Comparison of ENCODE assay signal across 9 cellular contexts in genomic region chr3:184316792-184317191, GRCh38. TPM values are rescaled to one million over a fixed set of nuclear protein-coding genes. Genes with fewer than 3 reads are reported as not detected.
DNase-seq lines count a peak whose midpoint lies in the region; ATAC-seq, FAIRE-seq and TF ChIP-seq lines count a peak whose summit lies in the region.
"Had no signal": no experiment of that assay in that cellular context is flagged by ENCODE, and none has a peak within 500 bp of the region (broad histone marks: within the 10 kb centered on the region; RNA-seq: fewer than 3 reads in every experiment).

No MANE protein-coding gene starts in this region.

- H3K27ac ChIP-seq in breast epithelium (peak overlapping the region; percentile 95 to 99), muscle layer of duodenum (ENCODE audit: low read length) (peak overlapping the region; percentile 89)

- no peak for FAIRE-seq in D721Med (lab: Jason Lieb, UNC)

- H3K4me1 Mint-ChIP-seq in IgD-negative memory B cell = peaks cover 19 to 23% (median 22%) of the 10 kb centered on the region in 3 donors

- no peak for ATAC-seq in HG03442 (IDR thresholded peaks at IDR 0.05; ENCODE audit: unreplicated experiment)

- TF ChIP-seq POLR2A in breast epithelium (IDR thresholded peaks at IDR 0.05) = no peak

- DNase-seq in AG09309 (ENCODE audit: low read depth) = no peak
- no peak for DNase-seq in breast epithelium (ENCODE audit: low spot score in 2 of 2)
- DNase-seq in D721Med (ENCODE audit: insufficient read length, low spot score) = no peak
- no peak for DNase-seq in GOT3 (lab: John Stamatoyannopoulos, UW)
- DNase-seq in activated gamma-delta T cell treated with Interleukin-2 at 50 U/mL for 16 hours = no peak
- DNase-seq: activated CD4-positive, alpha-beta T cell treated with anti-CD3 and anti-CD28 coated beads for 4 hours had no signal

- H3K36me3 Mint-ChIP-seq in IgD-negative memory B cell = no peaks in the 10 kb centered on the region

- H3K4me3 Mint-ChIP-seq in IgD-negative memory B cell = peak overlapping the region in 3 of 4 donors; percentile 68 to 93 (median 80)

- H3K9me3 Mint-ChIP-seq in IgD-negative memory B cell = no peaks in the 10 kb centered on the region

- TF ChIP-seq CTCF in AG09309 (IDR thresholded peaks at IDR 0.05; ENCODE audit: control insufficient read depth, insufficient read depth, low read depth, low read length, missing control alignments) (no peak), breast epithelium (IDR thresholded peaks at IDR 0.05) (no peak), D721Med (IDR thresholded peaks at IDR 0.05; ENCODE audit: insufficient read depth, missing control alignments) (no peak)

- H3K36me3 ChIP-seq in breast epithelium (no peaks in the 10 kb centered on the region), muscle layer of duodenum (ENCODE audit: control insufficient read depth in 1 of 2, insufficient read depth in 2 of 2, low read length in 2 of 2) (peaks cover 25 to 44% of the 10 kb centered on the region in 2 donors)

- intact Hi-C loops in breast epithelium (cut with DNase I; ENCODE audit: low total_unique reads) = loop anchor here (10.0 kb wide), 1 partner anchor 1522 kb away; the partner anchor contains the start of gene ATP11B

- H3K4me1 ChIP-seq in breast epithelium (peaks cover 11 to 37% of the 10 kb centered on the region in 2 donors), muscle layer of duodenum (ENCODE audit: control insufficient read depth in 1 of 2, insufficient read depth in 2 of 2, low read length in 2 of 2) (peaks cover 24 to 51% of the 10 kb centered on the region in 2 donors)

- H3K27me3 Mint-ChIP-seq in IgD-negative memory B cell = no peaks in the 10 kb centered on the region

- H3K9me3 ChIP-seq in breast epithelium = no peaks in the 10 kb centered on the region
- H3K9me3 ChIP-seq in muscle layer of duodenum (ENCODE audit: control insufficient read depth in 1 of 2, low read length in 2 of 2) = no peaks in the 10 kb centered on the region

- H3K4me3 ChIP-seq in AG09309 (ENCODE audit: control insufficient read depth, low read depth, low read length) (peak overlapping the region; percentile 70), breast epithelium (peak overlapping the region in 2 of 3 donors; percentile 64 to 86), muscle layer of duodenum (ENCODE audit: low read depth in 1 of 2, low read length in 2 of 2) (peak overlapping the region; percentile 77 to 79)

- H3K27ac Mint-ChIP-seq in IgD-negative memory B cell = peak overlapping the region in 2 of 3 donors; percentile 72 to 74

- H3K27me3 ChIP-seq in breast epithelium (no peaks in the 10 kb centered on the region), muscle layer of duodenum (ENCODE audit: low read depth, low read length) (no peaks in the 10 kb centered on the region)

RNA-seq across cellular contexts. Expression of gene EIF4G1, which starts 2.4 kb away (rescaled TPM):
- 28.0 TPM for polyA plus RNA-seq in IgD-negative memory B cell
- 100 to 1,000 TPM; 168 to 202 (median 196) TPM for total RNA-seq in breast epithelium

RNA-seq across cellular contexts. Expression of gene PSMD2, which starts 17.8 kb away (rescaled TPM):
- polyA plus RNA-seq in IgD-negative memory B cell = 143 TPM
- 100 to 1,000 TPM; 201 to 275 (median 214) TPM for total RNA-seq in breast epithelium

RNA-seq across cellular contexts. Expression of gene FAM131A, which starts 20.6 kb away (rescaled TPM):
- polyA plus RNA-seq in IgD-negative memory B cell = 2.6 TPM
- total RNA-seq in breast epithelium = 10 to 100 TPM; 18.7 to 32.4 (median 26.5) TPM

RNA-seq across cellular contexts. Expression of gene ECE2, which starts 41.0 kb away (rescaled TPM):
- polyA plus RNA-seq in IgD-negative memory B cell = not detected
- not detected for total RNA-seq in breast epithelium

RNA-seq across cellular contexts. Expression of gene CLCN2, which starts 44.6 kb away (rescaled TPM):
- polyA plus RNA-seq in IgD-negative memory B cell = 0.53 TPM
- total RNA-seq in breast epithelium = 1 to 10 TPM; 2.1 to 4.2 (median 2.6) TPM
